ENCODE assay signal across 1 cellular context in the genomic region with DNA sequence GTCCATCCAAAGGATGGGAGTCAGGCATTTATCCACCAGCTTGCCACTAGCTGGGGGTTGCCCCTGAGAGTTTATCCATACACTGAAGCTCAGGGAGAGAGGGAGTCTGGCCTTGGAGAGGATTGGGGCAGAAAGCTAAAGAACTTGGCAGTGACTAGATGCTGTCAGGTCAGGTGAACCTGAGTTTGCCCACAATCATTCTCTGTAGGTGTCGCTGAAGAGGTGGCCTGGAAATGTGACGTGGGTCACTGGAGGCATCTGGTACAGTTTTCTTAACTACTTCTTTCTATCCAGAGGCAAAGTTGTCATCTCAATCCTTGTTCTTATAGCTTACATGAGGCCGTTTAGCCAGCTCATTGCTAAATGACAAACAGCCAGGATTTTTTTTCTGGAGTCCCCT.
TF ChIP-seq lines count a peak whose summit lies in the region.

No MANE protein-coding gene starts in this region.

TF ChIP-seq in HCT116, 20 proteins besides CTCF, POLR2A, EP300 and RAD21 (continued from another document):
- TF ChIP-seq, protein P1, sequence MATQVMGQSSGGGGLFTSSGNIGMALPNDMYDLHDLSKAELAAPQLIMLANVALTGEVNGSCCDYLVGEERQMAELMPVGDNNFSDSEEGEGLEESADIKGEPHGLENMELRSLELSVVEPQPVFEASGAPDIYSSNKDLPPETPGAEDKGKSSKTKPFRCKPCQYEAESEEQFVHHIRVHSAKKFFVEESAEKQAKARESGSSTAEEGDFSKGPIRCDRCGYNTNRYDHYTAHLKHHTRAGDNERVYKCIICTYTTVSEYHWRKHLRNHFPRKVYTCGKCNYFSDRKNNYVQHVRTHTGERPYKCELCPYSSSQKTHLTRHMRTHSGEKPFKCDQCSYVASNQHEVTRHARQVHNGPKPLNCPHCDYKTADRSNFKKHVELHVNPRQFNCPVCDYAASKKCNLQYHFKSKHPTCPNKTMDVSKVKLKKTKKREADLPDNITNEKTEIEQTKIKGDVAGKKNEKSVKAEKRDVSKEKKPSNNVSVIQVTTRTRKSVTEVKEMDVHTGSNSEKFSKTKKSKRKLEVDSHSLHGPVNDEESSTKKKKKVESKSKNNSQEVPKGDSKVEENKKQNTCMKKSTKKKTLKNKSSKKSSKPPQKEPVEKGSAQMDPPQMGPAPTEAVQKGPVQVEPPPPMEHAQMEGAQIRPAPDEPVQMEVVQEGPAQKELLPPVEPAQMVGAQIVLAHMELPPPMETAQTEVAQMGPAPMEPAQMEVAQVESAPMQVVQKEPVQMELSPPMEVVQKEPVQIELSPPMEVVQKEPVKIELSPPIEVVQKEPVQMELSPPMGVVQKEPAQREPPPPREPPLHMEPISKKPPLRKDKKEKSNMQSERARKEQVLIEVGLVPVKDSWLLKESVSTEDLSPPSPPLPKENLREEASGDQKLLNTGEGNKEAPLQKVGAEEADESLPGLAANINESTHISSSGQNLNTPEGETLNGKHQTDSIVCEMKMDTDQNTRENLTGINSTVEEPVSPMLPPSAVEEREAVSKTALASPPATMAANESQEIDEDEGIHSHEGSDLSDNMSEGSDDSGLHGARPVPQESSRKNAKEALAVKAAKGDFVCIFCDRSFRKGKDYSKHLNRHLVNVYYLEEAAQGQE (IDR thresholded peaks at IDR 0.05; ENCODE audit: low read depth) = no peak
- no peak for TF ChIP-seq TCF7L2 (IDR thresholded peaks at IDR 0.05; ENCODE audit: borderline replicate concordance, extremely low read depth, insufficient read depth, insufficient read length)
- no peak for TF ChIP-seq ELF1 (IDR thresholded peaks at IDR 0.05; ENCODE audit: borderline replicate concordance, low read depth)
- no peak for TF ChIP-seq EZH2phosphoT487 (IDR thresholded peaks at IDR 0.05; ENCODE audit: borderline replicate concordance)
TF ChIP-seq in HCT116: peak in this region for 0.
